ENCODE assay signal across 8 cellular contexts in the genomic region with DNA sequence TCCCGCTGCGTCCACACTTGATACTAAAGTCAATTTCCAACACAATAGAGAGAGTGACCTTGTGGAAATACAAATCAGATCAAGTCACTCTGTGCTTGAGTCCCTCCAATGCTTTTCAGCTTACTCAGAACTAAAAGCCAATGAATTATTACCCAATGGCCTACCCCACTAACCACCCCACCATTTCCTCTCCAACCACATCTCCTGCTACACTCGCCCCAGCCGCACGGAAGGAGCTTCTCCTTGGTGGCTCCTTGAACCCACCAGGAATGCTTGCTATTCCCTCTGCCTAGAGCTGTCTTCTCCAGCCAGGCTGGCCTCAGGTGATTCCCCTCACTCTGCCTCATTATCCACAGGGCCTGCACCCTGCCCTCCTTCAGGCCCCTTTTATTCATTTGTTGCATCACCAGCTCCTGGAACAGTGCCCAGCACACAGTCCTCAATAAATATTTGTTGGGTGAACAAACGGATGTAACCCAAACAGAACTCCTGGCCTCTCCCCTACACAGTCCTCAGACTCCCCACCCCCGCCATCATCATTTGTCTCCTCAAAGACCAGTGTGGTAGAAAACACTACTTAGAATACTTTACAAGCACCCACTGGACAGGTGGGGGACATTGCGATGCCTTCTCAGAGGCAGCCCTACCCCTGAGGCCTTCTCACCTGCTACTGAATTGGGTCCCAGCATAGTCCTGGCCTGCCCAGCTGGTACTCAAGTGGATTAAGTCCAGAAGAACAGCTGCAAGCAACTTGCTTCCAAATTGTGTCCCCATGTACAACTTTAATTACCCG. TPM values are rescaled to one million over a fixed set of nuclear protein-coding genes. Genes with fewer than 3 reads are reported as not detected.
DNase-seq lines count a peak whose midpoint lies in the region; ATAC-seq and TF ChIP-seq lines count a peak whose summit lies in the region.

No MANE protein-coding gene starts in this region.

- no peaks in the 10 kb centered on the region for H3K36me3 ChIP-seq in ascending aorta

- no peaks in the 10 kb centered on the region for H3K27me3 ChIP-seq in ascending aorta

- H3K9me3 ChIP-seq in ascending aorta = no peaks in the 10 kb centered on the region

- intact Hi-C loops in ascending aorta (cut with DNase I) = no loop called here

- TF ChIP-seq CTCF in ascending aorta (IDR thresholded peaks at IDR 0.05) = no peak

- no peak for ATAC-seq in HG03521 (IDR thresholded peaks at IDR 0.05; ENCODE audit: unreplicated experiment)

- no peak overlapping the region for H3K4me3 ChIP-seq in ascending aorta

- peaks cover 15 to 82% of the 10 kb centered on the region in 2 donors for H3K4me1 ChIP-seq in ascending aorta

- peak overlapping the region; percentile 78 to 94 for H3K27ac ChIP-seq in ascending aorta

- DNase-seq in DMS 273 treated with DMSO at 0.1 percent for 48 hours (lab: John Stamatoyannopoulos, UW) (peak; percentile 3), HT1080 (ENCODE audit: low read depth) (peak; percentile 93), ascending aorta (ENCODE audit: low spot score in 2 of 2) (peak in 1 of 2 donors; percentile 76), mucosa of gallbladder (ENCODE audit: low spot score) (peak; percentile 69), NCI-H187 (lab: John Stamatoyannopoulos, UW) (no peak), retina (no peak)
- no peak for DNase-seq in activated naive CD4-positive, alpha-beta T cell treated with anti-CD3 and anti-CD28 coated beads, Interleukin-2, amount 50 U/mL, for 16 hours

RNA-seq across cellular contexts. Expression of gene ABTB2, which starts 12.6 kb away (rescaled TPM):
- 3.8 and 4.0 TPM in 2 replicates for total RNA-seq in HT1080 (2014; rRNA removed; shearing (Covaris generic))
- polyA plus RNA-seq in HT1080 (2015; cell fraction: cytosol; rRNA removed) = 6.6 and 7.6 TPM in 2 replicates
- polyA plus RNA-seq in HT1080 (2015; cell fraction: nucleus; rRNA removed) = 11.4 TPM in 2 replicates
- total RNA-seq in ascending aorta (7.9 TPM), mucosa of gallbladder (9.8 TPM)

Comparison
In these comparisons a context has a peak if more than half of its experiments do, and no peak if none do; other contexts are left out.
1. DNase-seq: peak in DMS 273 treated with DMSO at 0.1 percent for 48 hours (single experiment), HT1080 (single experiment) and mucosa of gallbladder (single experiment); none in NCI-H187 (0 of 2), activated naive CD4-positive, alpha-beta T cell treated with anti-CD3 and anti-CD28 coated beads, Interleukin-2, amount 50 U/mL, for 16 hours (single experiment) and retina (single experiment).